In the genomic region with DNA sequence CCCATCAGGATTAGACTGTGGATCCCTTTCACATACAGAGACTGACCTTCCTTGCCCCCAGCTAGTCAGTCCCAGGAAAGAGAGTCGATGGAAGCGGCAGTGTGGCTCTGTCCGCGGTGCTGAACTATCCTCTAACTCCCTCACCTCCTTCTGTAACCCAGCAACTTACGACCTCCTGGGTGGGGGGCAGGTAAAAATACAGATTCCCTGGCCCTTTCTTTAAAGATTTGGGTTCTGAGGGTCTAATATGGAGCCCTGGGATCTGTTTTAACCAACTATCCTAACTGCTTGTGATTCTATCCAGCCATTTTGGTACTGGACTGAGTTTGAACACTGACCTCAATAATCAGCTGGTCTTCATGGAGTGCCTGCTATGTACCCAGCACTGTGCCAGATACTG, we compare ENCODE assay signal across 14 cellular contexts. TPM values are rescaled to one million over a fixed set of nuclear protein-coding genes. Genes with fewer than 3 reads are reported as not detected.
DNase-seq lines count a peak whose midpoint lies in the region; ATAC-seq, FAIRE-seq and TF ChIP-seq lines count a peak whose summit lies in the region.
"Had no signal": no experiment of that assay in that cellular context is flagged by ENCODE, and none has a peak within 500 bp of the region (broad histone marks: within the 10 kb centered on the region; RNA-seq: fewer than 3 reads in every experiment).

No MANE protein-coding gene starts in this region.

- dilution Hi-C loops in keratinocyte (cut with MboI; ENCODE audit: extremely low pct_ligation_motif_present, low sequenced_read_pairs) = no loop called here

- H3K36me3 ChIP-seq in CD4-positive, CD25-positive, alpha-beta regulatory T cell (ENCODE audit: control insufficient read depth, insufficient read depth, low read length) = peaks cover 26% of the 10 kb centered on the region
- H3K36me3 ChIP-seq in keratinocyte (ENCODE audit: control insufficient read depth in 2 of 2, extremely low read depth in 1 of 2, insufficient read depth in 2 of 2, low read length in 2 of 2) (peaks cover 0 to 6% of the 10 kb centered on the region in 2 experiments), prostate gland (no peaks in the 10 kb centered on the region)

- intact Hi-C loops in prostate gland (cut with DNase I) = no loop called here

- no peak overlapping the region for H3K4me2 ChIP-seq in keratinocyte (ENCODE audit: control insufficient read depth, extremely low read depth, insufficient read depth, low read depth, low read length)

- CTCF ChIA-PET in activated CD8-positive, alpha-beta T cell treated with anti-CD3 and anti-CD28 coated beads, Interleukin-2, amount 10 ng/mL, durations not matched to agents 7 days and 5 days (lab: Charles Lee) = interaction anchor here (1.1 to 1.8 kb wide), 3 partner anchors 104 to 203 kb away, joined by 3 to 7 read pairs (median 3); no protein-coding TSS in a partner anchor

- no peak overlapping the region for H3K9ac ChIP-seq in keratinocyte (ENCODE audit: control insufficient read depth, extremely low read depth, insufficient read depth, low read length)

- 1% methylated on average over 5 of the region's 5 CpGs for WGBS in prostate gland

- POLR2A ChIA-PET in activated CD8-positive, alpha-beta T cell treated with anti-CD3 and anti-CD28 coated beads, Interleukin-2, amount 10 ng/mL, durations not matched to agents 7 days and 5 days (lab: Charles Lee) = no interaction called here

- H3K9me3 ChIP-seq in CD4-positive, CD25-positive, alpha-beta regulatory T cell (ENCODE audit: control insufficient read depth in 2 of 2, low read length in 2 of 2) = no peaks in the 10 kb centered on the region
- no peaks in the 10 kb centered on the region for H3K9me3 ChIP-seq in keratinocyte (ENCODE audit: control insufficient read depth, low read depth, low read length)
- H3K9me3 ChIP-seq in prostate gland = no peaks in the 10 kb centered on the region
- H3K9me3 ChIP-seq: Caco-2 had no signal

- no peaks in the 10 kb centered on the region for H3K27me3 Mint-ChIP-seq in CD4-positive, CD25-positive, alpha-beta regulatory T cell
- no peaks in the 10 kb centered on the region for H3K27me3 Mint-ChIP-seq in activated CD8-positive, alpha-beta T cell treated with anti-CD3 and anti-CD28 coated beads, Interleukin-2, amount 10 ng/mL, durations not matched to agents 7 days and 5 days (ENCODE audit: low read depth)
- H3K27me3 Mint-ChIP-seq: activated naive CD8-positive, alpha-beta T cell; stimulated activated memory B cell treated with anti-CD40 and anti-IgM and Interleukin-4, amounts not matched to agents 10 μg/mL and 1 μg/mL and 100 μg/mL, for 72 hours had no signal

- no peaks in the 10 kb centered on the region for H4K20me1 ChIP-seq in keratinocyte (ENCODE audit: control insufficient read depth, extremely low read depth, insufficient read depth, low read length)

- no peaks in the 10 kb centered on the region for H3K9me3 Mint-ChIP-seq in CD4-positive, CD25-positive, alpha-beta regulatory T cell
- H3K9me3 Mint-ChIP-seq in activated CD8-positive, alpha-beta T cell treated with anti-CD3 and anti-CD28 coated beads, Interleukin-2, amount 10 ng/mL, durations not matched to agents 7 days and 5 days (ENCODE audit: insufficient read depth) = no peaks in the 10 kb centered on the region
- H3K9me3 Mint-ChIP-seq: mesothelial cell of epicardium; stimulated activated memory B cell treated with anti-CD40 and anti-IgM and Interleukin-4, amounts not matched to agents 10 μg/mL and 1 μg/mL and 100 μg/mL, for 72 hours had no signal

- no peak for TF ChIP-seq CTCF in keratinocyte (optimal IDR thresholded peaks at IDR 0.05 in 1 of 3, IDR thresholded peaks at IDR 0.05 in 1 of 3, conservative IDR thresholded peaks at IDR 0.05 in 1 of 3; ENCODE audit: extremely low read depth in 1 of 3, insufficient read depth in 2 of 3, low read length in 3 of 3)
- TF ChIP-seq CTCF in prostate gland (IDR thresholded peaks at IDR 0.05) = no peak
- TF ChIP-seq CTCF in D721Med (IDR thresholded peaks at IDR 0.05; ENCODE audit: insufficient read depth, missing control alignments) = no peak

- TF ChIP-seq POLR2A in prostate gland (IDR thresholded peaks at IDR 0.05) = no peak

- H3K4me1 ChIP-seq in CD4-positive, CD25-positive, alpha-beta regulatory T cell (ENCODE audit: control insufficient read depth, insufficient read depth, low read length, poor library complexity, severe bottlenecking) = no peaks in the 10 kb centered on the region
- no peaks in the 10 kb centered on the region for H3K4me1 ChIP-seq in keratinocyte (ENCODE audit: control insufficient read depth, extremely low read depth, insufficient read depth, low read length)
- no peaks in the 10 kb centered on the region for H3K4me1 ChIP-seq in prostate gland (replicated peaks)
- H3K4me1 ChIP-seq: Caco-2 had no signal

- H3K4me3 Mint-ChIP-seq in CD4-positive, CD25-positive, alpha-beta regulatory T cell = no peak overlapping the region
- no peak overlapping the region for H3K4me3 Mint-ChIP-seq in activated CD8-positive, alpha-beta T cell treated with anti-CD3 and anti-CD28 coated beads, Interleukin-2, amount 10 ng/mL, durations not matched to agents 7 days and 5 days
- H3K4me3 Mint-ChIP-seq: activated naive CD8-positive, alpha-beta T cell; mesothelial cell of epicardium; stimulated activated memory B cell treated with anti-CD40 and anti-IgM and Interleukin-4, amounts not matched to agents 10 μg/mL and 1 μg/mL and 100 μg/mL, for 72 hours had no signal

- peak; percentile 74 for FAIRE-seq in keratinocyte (lab: Jason Lieb, UNC)
- FAIRE-seq in D721Med (lab: Jason Lieb, UNC) = no peak

- H3K27ac ChIP-seq in CD4-positive, CD25-positive, alpha-beta regulatory T cell (ENCODE audit: insufficient read depth, low read length, poor library complexity, severe bottlenecking) = no peak overlapping the region
- H3K27ac ChIP-seq in keratinocyte (ENCODE audit: control insufficient read depth, insufficient read depth, low read length) (no peak overlapping the region), prostate gland (no peak overlapping the region)

- no peaks in the 10 kb centered on the region for H3K27me3 ChIP-seq in CD4-positive, CD25-positive, alpha-beta regulatory T cell (ENCODE audit: control insufficient read depth, insufficient read depth, low read length)
- no peaks in the 10 kb centered on the region for H3K27me3 ChIP-seq in keratinocyte (ENCODE audit: control insufficient read depth, extremely low read depth, insufficient read depth, low read length)
- H3K27me3 ChIP-seq in prostate gland (replicated peaks; ENCODE audit: insufficient read depth) = no peaks in the 10 kb centered on the region

- peak overlapping the region in 2 of 3 donors; percentile 36 to 58 for H3K27ac Mint-ChIP-seq in CD4-positive, CD25-positive, alpha-beta regulatory T cell
- H3K27ac Mint-ChIP-seq in activated CD8-positive, alpha-beta T cell treated with anti-CD3 and anti-CD28 coated beads, Interleukin-2, amount 10 ng/mL, durations not matched to agents 7 days and 5 days = no peak overlapping the region
- H3K27ac Mint-ChIP-seq: activated naive CD8-positive, alpha-beta T cell; mesothelial cell of epicardium; stimulated activated memory B cell treated with anti-CD40 and anti-IgM and Interleukin-4, amounts not matched to agents 10 μg/mL and 1 μg/mL and 100 μg/mL, for 72 hours had no signal

- peak in 1 of 3 donors; percentile 13 for DNase-seq in CD4-positive, CD25-positive, alpha-beta regulatory T cell
- DNase-seq in HuH-7 (ENCODE audit: low spot score) (peak; percentile 72), keratinocyte (ENCODE audit: low read depth, low spot score) (no peak), prostate gland (ENCODE audit: low spot score) (no peak), DMS79 treated with DMSO at 0.1 percent for 48 hours (lab: John Stamatoyannopoulos, UW) (no peak), cortex of kidney (lab: John Stamatoyannopoulos, UW) (no peak), D721Med (ENCODE audit: insufficient read length, low spot score) (no peak)
- DNase-seq in activated CD8-positive, alpha-beta T cell treated with anti-CD3 and anti-CD28 coated beads, Interleukin-2, amount 10 ng/mL, durations not matched to agents 7 days and 5 days = peak; percentile 49
- DNase-seq: NCI-H748 treated with DMSO at 0.1 percent for 48 hours had no signal

- ATAC-seq in CD4-positive, CD25-positive, alpha-beta regulatory T cell (ENCODE audit: low read depth in 2 of 2) = no peak
- ATAC-seq in activated CD8-positive, alpha-beta T cell treated with anti-CD3 and anti-CD28 coated beads, Interleukin-2, amount 10 ng/mL, durations not matched to agents 7 days and 5 days = no peak
- ATAC-seq: stimulated activated memory B cell treated with anti-CD40 and anti-IgM and Interleukin-4, amounts not matched to agents 10 μg/mL and 1 μg/mL and 100 μg/mL, for 72 hours had no signal

- H3K4me3 ChIP-seq in CD4-positive, CD25-positive, alpha-beta regulatory T cell (ENCODE audit: low read depth, low read length) = no peak overlapping the region
- H3K4me3 ChIP-seq in keratinocyte (ENCODE audit: control insufficient read depth in 2 of 3, extremely low read depth in 1 of 3, insufficient read depth in 2 of 3, low read depth in 1 of 3, low read length in 3 of 3) (no peak overlapping the region), prostate gland (no peak overlapping the region)

- no peaks in the 10 kb centered on the region for H3K79me2 ChIP-seq in keratinocyte (ENCODE audit: control insufficient read depth, insufficient read depth, low read length)

- H3K36me3 Mint-ChIP-seq in CD4-positive, CD25-positive, alpha-beta regulatory T cell = peaks cover 38% of the 10 kb centered on the region
- peaks cover 28% of the 10 kb centered on the region for H3K36me3 Mint-ChIP-seq in activated CD8-positive, alpha-beta T cell treated with anti-CD3 and anti-CD28 coated beads, Interleukin-2, amount 10 ng/mL, durations not matched to agents 7 days and 5 days (ENCODE audit: low read depth)
- H3K36me3 Mint-ChIP-seq: mesothelial cell of epicardium had no signal

- H2AFZ ChIP-seq in keratinocyte (ENCODE audit: control insufficient read depth, low read length) = no peak overlapping the region

- peaks cover 5 to 10% (median 6%) of the 10 kb centered on the region in 4 donors for H3K4me1 Mint-ChIP-seq in CD4-positive, CD25-positive, alpha-beta regulatory T cell
- peaks cover 16% of the 10 kb centered on the region for H3K4me1 Mint-ChIP-seq in activated CD8-positive, alpha-beta T cell treated with anti-CD3 and anti-CD28 coated beads, Interleukin-2, amount 10 ng/mL, durations not matched to agents 7 days and 5 days (ENCODE audit: low read depth)
- H3K4me1 Mint-ChIP-seq: mesothelial cell of epicardium had no signal

- no peaks in the 10 kb centered on the region for H3K9me1 ChIP-seq in keratinocyte (ENCODE audit: control insufficient read depth, extremely low read depth, insufficient read depth, low read length)

RNA-seq across cellular contexts. Expression of gene MFNG, which starts 23.2 kb away (rescaled TPM):
- 148 TPM for total RNA-seq in CD4-positive, CD25-positive, alpha-beta regulatory T cell
- polyA plus RNA-seq in CD4-positive, CD25-positive, alpha-beta regulatory T cell = 100 to 1,000 TPM; 323 to 340 (median 327) TPM
- total RNA-seq in activated CD8-positive, alpha-beta T cell treated with anti-CD3 and anti-CD28 coated beads, Interleukin-2, amount 10 ng/mL, durations not matched to agents 7 days and 5 days = 100 to 1,000 TPM; 227 to 232 TPM
- 4.1 to 5.9 TPM (median 5.8 TPM) in 3 replicates for polyA plus RNA-seq in keratinocyte
- 2.5 TPM for polyA plus RNA-seq in keratinocyte (2011; ENCODE audit: low read depth)
- 1.1 and 2.0 TPM in 2 replicates for polyA plus RNA-seq in keratinocyte (2011; cell fraction: cytosol; rRNA removed)
- 31.3 and 35.6 TPM in 2 replicates for polyA plus RNA-seq in keratinocyte (2011; cell fraction: nucleus; rRNA removed)
- 3.8 and 3.9 TPM in 2 replicates for polyA plus RNA-seq in keratinocyte (2012; ENCODE audit: low replicate concordance)
- 4.7 to 7.7 TPM (median 4.8 TPM) in 3 replicates for polyA minus RNA-seq in keratinocyte
- 1.5 TPM for polyA minus RNA-seq in keratinocyte (2011; cell fraction: cytosol; rRNA and poly(A)+ RNA removed)
- polyA minus RNA-seq in keratinocyte (2011; cell fraction: nucleus; rRNA and poly(A)+ RNA removed) = 8.4 and 12.4 TPM in 2 replicates
- 1 to 10 TPM; 4.4 to 7.3 TPM for total RNA-seq in prostate gland
- total RNA-seq: epithelial cell of proximal tubule had no signal

RNA-seq across cellular contexts. Expression of gene ELFN2, which starts 35.7 kb away (rescaled TPM):
- total RNA-seq in CD4-positive, CD25-positive, alpha-beta regulatory T cell = 0.44 TPM
- polyA plus RNA-seq in CD4-positive, CD25-positive, alpha-beta regulatory T cell = not detected
- under 1 TPM; 0.05 to 0.08 TPM for total RNA-seq in activated CD8-positive, alpha-beta T cell treated with anti-CD3 and anti-CD28 coated beads, Interleukin-2, amount 10 ng/mL, durations not matched to agents 7 days and 5 days
- polyA plus RNA-seq in keratinocyte = 0.13 to 0.28 TPM (median 0.19 TPM) in 3 replicates
- polyA plus RNA-seq in keratinocyte (2011; ENCODE audit: low read depth) = 0.07 TPM
- polyA plus RNA-seq in keratinocyte (2011; cell fraction: cytosol; rRNA removed) = 0.09 and 0.23 TPM in 2 replicates
- 0.74 and 1.5 TPM in 2 replicates for polyA plus RNA-seq in keratinocyte (2011; cell fraction: nucleus; rRNA removed)
- polyA plus RNA-seq in keratinocyte (2012; ENCODE audit: low replicate concordance) = 0.25 and 0.56 TPM in 2 replicates
- 0.22 to 0.62 TPM (median 0.49 TPM) in 3 replicates for polyA minus RNA-seq in keratinocyte
- 0.58 TPM for polyA minus RNA-seq in keratinocyte (2011; cell fraction: cytosol; rRNA and poly(A)+ RNA removed)
- 0.84 and 0.93 TPM in 2 replicates for polyA minus RNA-seq in keratinocyte (2011; cell fraction: nucleus; rRNA and poly(A)+ RNA removed)
- total RNA-seq in prostate gland = 1 to 10 TPM; 2.8 to 4.3 TPM

RNA-seq across cellular contexts. Expression of gene CARD10, which starts 56.2 kb away (rescaled TPM):
- total RNA-seq in CD4-positive, CD25-positive, alpha-beta regulatory T cell = not detected
- not detected for polyA plus RNA-seq in CD4-positive, CD25-positive, alpha-beta regulatory T cell
- under 1 TPM in 1 of 2 experiments, not detected in 1; 0.31 TPM for total RNA-seq in activated CD8-positive, alpha-beta T cell treated with anti-CD3 and anti-CD28 coated beads, Interleukin-2, amount 10 ng/mL, durations not matched to agents 7 days and 5 days
- 32.2 to 50.8 TPM (median 40.1 TPM) in 3 replicates for polyA plus RNA-seq in keratinocyte
- 13.2 TPM for polyA plus RNA-seq in keratinocyte (2011; ENCODE audit: low read depth)
- polyA plus RNA-seq in keratinocyte (2011; cell fraction: cytosol; rRNA removed) = 26.8 and 49.6 TPM in 2 replicates
- polyA plus RNA-seq in keratinocyte (2011; cell fraction: nucleus; rRNA removed) = 58.9 and 89.7 TPM in 2 replicates
- 22.8 and 71.2 TPM in 2 replicates for polyA plus RNA-seq in keratinocyte (2012; ENCODE audit: low replicate concordance)
- polyA minus RNA-seq in keratinocyte = 59.5 to 125 TPM (median 69.7 TPM) in 3 replicates
- 127 TPM for polyA minus RNA-seq in keratinocyte (2011; cell fraction: cytosol; rRNA and poly(A)+ RNA removed)
- 55.1 and 62.4 TPM in 2 replicates for polyA minus RNA-seq in keratinocyte (2011; cell fraction: nucleus; rRNA and poly(A)+ RNA removed)
- 10 to 100 TPM; 14.2 to 70.7 TPM for total RNA-seq in prostate gland

Comparison
In these comparisons a context has a peak if more than half of its experiments do, and no peak if none do; other contexts are left out.
1. DNase-seq: peak in HuH-7 (single experiment) and activated CD8-positive, alpha-beta T cell treated with anti-CD3 and anti-CD28 coated beads, Interleukin-2, amount 10 ng/mL, durations not matched to agents 7 days and 5 days (single experiment); none in keratinocyte (single experiment), prostate gland (single experiment), DMS79 treated with DMSO at 0.1 percent for 48 hours (single experiment), cortex of kidney (single experiment) and D721Med (single experiment).
2. RNA of gene MFNG, which starts 23.2 kb away (total RNA-seq): 227 to 232 TPM in activated CD8-positive, alpha-beta T cell treated with anti-CD3 and anti-CD28 coated beads, Interleukin-2, amount 10 ng/mL, durations not matched to agents 7 days and 5 days and 148 TPM in CD4-positive, CD25-positive, alpha-beta regulatory T cell (single experiment); 4.4 to 7.3 TPM in prostate gland; every median in the first group is over 10 times any median in the second.
3. RNA of gene CARD10, which starts 56.2 kb away (total RNA-seq): 14.2 to 70.7 TPM in prostate gland; 0.31 TPM in activated CD8-positive, alpha-beta T cell treated with anti-CD3 and anti-CD28 coated beads, Interleukin-2, amount 10 ng/mL, durations not matched to agents 7 days and 5 days and not detected in CD4-positive, CD25-positive, alpha-beta regulatory T cell (single experiment); every median in the first group is over 10 times any median in the second.